12 cellular contexts compared by ENCODE assay signal in genomic region chr7:13240349-13240748, GRCh38.
DNase-seq lines count a peak whose midpoint lies in the region; ATAC-seq, FAIRE-seq and TF ChIP-seq lines count a peak whose summit lies in the region.
"Had no signal": no experiment of that assay in that cellular context is flagged by ENCODE, and none has a peak within 500 bp of the region (broad histone marks: within the 10 kb centered on the region; RNA-seq: fewer than 3 reads in every experiment).

No MANE protein-coding gene starts in this region.

- TF ChIP-seq EP300 in K562 (IDR thresholded peaks at IDR 0.05; ENCODE audit: low read length), result no peak

- no peaks in the 10 kb centered on the region for H3K9me3 Mint-ChIP-seq in activated T-helper 1 cell treated with anti-CD3 and anti-CD28 coated beads, Interleukin-12 subunit alpha, Interleukin-12 subunit beta, Interleukin-2, Interleukin-4 antibody, amounts not matched to agents 30 ng/mL and 10 ng/mL and 1 ng/mL, durations not matched to agents 14 hours and 24 hours and 36 hours

- no peaks in the 10 kb centered on the region for H3K4me1 Mint-ChIP-seq in activated T-helper 1 cell treated with anti-CD3 and anti-CD28 coated beads, Interleukin-12 subunit alpha, Interleukin-12 subunit beta, Interleukin-2, Interleukin-4 antibody, amounts not matched to agents 30 ng/mL and 10 ng/mL and 1 ng/mL, durations not matched to agents 14 hours and 24 hours and 36 hours (ENCODE audit: low read depth)

- no peaks in the 10 kb centered on the region for H3K27me3 ChIP-seq in HUES48 (ENCODE audit: control insufficient read depth, insufficient read depth, low read length)
- no peaks in the 10 kb centered on the region for H3K27me3 ChIP-seq in K562 (ENCODE audit: control insufficient read depth in 2 of 2, insufficient read depth in 2 of 2, low read length in 2 of 2)
- H3K27me3 ChIP-seq: BLaER1 had no signal

- BruUV-seq in K562 (replicated peaks; lab: Mats Ljungman, UMichigan), result no TSS peak

- H3K4me2 ChIP-seq in K562 (ENCODE audit: insufficient read depth, low read length), result no peak overlapping the region
- H3K4me2 ChIP-seq: BLaER1 had no signal

- 32% methylated on average over 2 of the region's 2 CpGs for WGBS in K562 (ENCODE audit: insufficient coverage, low coverage, missing lambda C conversion rate)

- H3K36me3 Mint-ChIP-seq in activated T-helper 1 cell treated with anti-CD3 and anti-CD28 coated beads, Interleukin-12 subunit alpha, Interleukin-12 subunit beta, Interleukin-2, Interleukin-4 antibody, amounts not matched to agents 30 ng/mL and 10 ng/mL and 1 ng/mL, durations not matched to agents 14 hours and 24 hours and 36 hours (ENCODE audit: low read depth), result no peaks in the 10 kb centered on the region

- TF ChIP-seq POLR2A in K562 (conservative IDR thresholded peaks at IDR 0.05), result no peak
- no peak for TF ChIP-seq POLR2A in erythroblast (IDR thresholded peaks at IDR 0.05; ENCODE audit: low read length)

- no peak overlapping the region for H3K27ac Mint-ChIP-seq in activated T-helper 1 cell treated with anti-CD3 and anti-CD28 coated beads, Interleukin-12 subunit alpha, Interleukin-12 subunit beta, Interleukin-2, Interleukin-4 antibody, amounts not matched to agents 30 ng/mL and 10 ng/mL and 1 ng/mL, durations not matched to agents 14 hours and 24 hours and 36 hours

- no peak for ATAC-seq in K562

- H3K36me3 ChIP-seq in HUES48 (ENCODE audit: control insufficient read depth, insufficient read depth, low read length) (no peaks in the 10 kb centered on the region), K562 (ENCODE audit: control insufficient read depth, insufficient read depth, low read length) (no peaks in the 10 kb centered on the region)
- H3K36me3 ChIP-seq: BLaER1, WERI-Rb-1 had no signal

- in situ Hi-C loops in K562 (cut with MboI), result no loop called here

- CTCF ChIA-PET in K562 (lab: Yijun Ruan, JAX; ENCODE audit: low intra/inter-chr PET ratio), result no interaction called here

- peak; percentile 33 for DNase-seq in AG20443 (ENCODE audit: low spot score)
- no peak for DNase-seq in K562 (ENCODE audit: extremely low read depth in 1 of 4, low spot score in 3 of 4)
- peak; percentile 79 for DNase-seq in islet precursor cell
- no peak for DNase-seq in erythroblast (lab: John Stamatoyannopoulos, UW)
- no peak for DNase-seq in stimulated activated CD4-positive, alpha-beta T cell treated with anti-CD3 and anti-CD28 coated beads, Interleukin-12 subunit alpha, Interleukin-12 subunit beta, amount 100 ng/mL, for 4 hours
- no peak for DNase-seq in activated T-helper 1 cell treated with anti-CD3 and anti-CD28 coated beads, Interleukin-12 subunit alpha, Interleukin-12 subunit beta, Interleukin-2, Interleukin-4 antibody, amounts not matched to agents 30 ng/mL and 10 ng/mL and 1 ng/mL, durations not matched to agents 14 hours and 24 hours and 36 hours (ENCODE audit: low spot score)
- no peak for DNase-seq in NCI-H1694 (lab: John Stamatoyannopoulos, UW)
- DNase-seq: central memory CD4-positive, alpha-beta T cell; WERI-Rb-1 had no signal

- no peak for TF ChIP-seq RAD21 in K562 (CRISPR knock-in tag; conservative IDR thresholded peaks at IDR 0.05 in 1 of 2, IDR thresholded peaks at IDR 0.05 in 1 of 2)

- H3K79me2 ChIP-seq in K562 (ENCODE audit: control insufficient read depth, insufficient read depth, low read length), result no peaks in the 10 kb centered on the region

- H3K27ac ChIP-seq in HUES48 (ENCODE audit: low read depth, low read length), result peak overlapping the region; percentile 23
- no peak overlapping the region for H3K27ac ChIP-seq in K562 (ENCODE audit: extremely low read depth, low read depth, low read length)
- H3K27ac ChIP-seq: BLaER1, WERI-Rb-1 had no signal

- H3K9ac ChIP-seq in HUES48 (ENCODE audit: low read depth, low read length) (no peak overlapping the region), K562 (ENCODE audit: insufficient read depth in 1 of 2, low read depth in 2 of 2, low read length in 2 of 2) (no peak overlapping the region)
- H3K9ac ChIP-seq: BLaER1 had no signal

- no peaks in the 10 kb centered on the region for H3K27me3 Mint-ChIP-seq in activated T-helper 1 cell treated with anti-CD3 and anti-CD28 coated beads, Interleukin-12 subunit alpha, Interleukin-12 subunit beta, Interleukin-2, Interleukin-4 antibody, amounts not matched to agents 30 ng/mL and 10 ng/mL and 1 ng/mL, durations not matched to agents 14 hours and 24 hours and 36 hours (ENCODE audit: insufficient read depth)

- H3K4me1 ChIP-seq in HUES48 (ENCODE audit: control insufficient read depth, insufficient read depth, low read length) (peaks cover 8% of the 10 kb centered on the region; the same call in 1 of the 2 replicates), K562 (replicated peaks in 1 of 2; ENCODE audit: control insufficient read depth in 2 of 2, insufficient read depth in 2 of 2, low read length in 2 of 2) (no peaks in the 10 kb centered on the region)
- H3K4me1 ChIP-seq: BLaER1 had no signal

- no peak overlapping the region for H3K4me3 Mint-ChIP-seq in activated T-helper 1 cell treated with anti-CD3 and anti-CD28 coated beads, Interleukin-12 subunit alpha, Interleukin-12 subunit beta, Interleukin-2, Interleukin-4 antibody, amounts not matched to agents 30 ng/mL and 10 ng/mL and 1 ng/mL, durations not matched to agents 14 hours and 24 hours and 36 hours

- TF ChIP-seq CTCF in K562 (IDR thresholded peaks at IDR 0.05 in 2 of 3, conservative IDR thresholded peaks at IDR 0.05 in 1 of 3; ENCODE audit: insufficient read depth in 2 of 3, low read depth in 1 of 3, low read length in 3 of 3), result no peak

- no peaks in the 10 kb centered on the region for H3K9me1 ChIP-seq in K562 (ENCODE audit: control insufficient read depth, insufficient read depth, low read length)

- H2AFZ ChIP-seq in K562 (ENCODE audit: low read depth, low read length), result no peak overlapping the region

- H3K9me3 ChIP-seq in HUES48 (ENCODE audit: control insufficient read depth, insufficient read depth, low read length) (no peaks in the 10 kb centered on the region), K562 (replicated peaks; ENCODE audit: control insufficient read depth, insufficient read depth, low read depth, low read length) (no peaks in the 10 kb centered on the region)
- H3K9me3 ChIP-seq: BLaER1 had no signal

- intact Hi-C loops in K562 (cut with micrococcal nuclease), result no loop called here
- intact Hi-C loops in activated T-helper 1 cell treated with anti-CD3 and anti-CD28 coated beads, Interleukin-12 subunit alpha, Interleukin-12 subunit beta, Interleukin-2, Interleukin-4 antibody, amounts not matched to agents 30 ng/mL and 10 ng/mL and 1 ng/mL, durations not matched to agents 14 hours and 24 hours and 36 hours (cut with micrococcal nuclease), result no loop called here

- POLR2A ChIA-PET in K562 (lab: Yijun Ruan, JAX), result interaction anchor here (0.6 kb wide), 1 partner anchor 751 kb away, joined by 3 read pairs; no protein-coding TSS in a partner anchor

- H4K20me1 ChIP-seq in K562 (replicated peaks; ENCODE audit: control insufficient read depth, insufficient read depth, low read length), result no peaks in the 10 kb centered on the region
- H4K20me1 ChIP-seq: BLaER1 had no signal

- no peak for FAIRE-seq in K562 (lab: Jason Lieb, UNC)
- FAIRE-seq: frontal cortex had no signal

- H3K4me3 ChIP-seq in HUES48 (ENCODE audit: low read depth, low read length), result no peak overlapping the region
- no peak overlapping the region for H3K4me3 ChIP-seq in K562
- H3K4me3 ChIP-seq: BLaER1 had no signal

TF ChIP-seq in K562, 482 proteins besides CTCF, POLR2A, EP300 and RAD21:
- TF ChIP-seq RCOR1 (IDR thresholded peaks at IDR 0.05; ENCODE audit: borderline replicate concordance in 1 of 2, low read depth in 2 of 2, low read length in 2 of 2), result no peak
- no peak for TF ChIP-seq SIN3B (IDR thresholded peaks at IDR 0.05; ENCODE audit: low read depth)
- TF ChIP-seq FOSL1 (tag; conservative IDR thresholded peaks at IDR 0.05), result 0 out of 2 replicates have a peak, but pooled peaks have one; percentile 33

Comparison
In these comparisons a context has a peak if more than half of its experiments do, and no peak if none do; other contexts are left out.
1. DNase-seq: peak in AG20443 (single experiment) and islet precursor cell (single experiment); none in K562 (0 of 4), erythroblast (0 of 2), stimulated activated CD4-positive, alpha-beta T cell treated with anti-CD3 and anti-CD28 coated beads, Interleukin-12 subunit alpha, Interleukin-12 subunit beta, amount 100 ng/mL, for 4 hours (single experiment), activated T-helper 1 cell treated with anti-CD3 and anti-CD28 coated beads, Interleukin-12 subunit alpha, Interleukin-12 subunit beta, Interleukin-2, Interleukin-4 antibody, amounts not matched to agents 30 ng/mL and 10 ng/mL and 1 ng/mL, durations not matched to agents 14 hours and 24 hours and 36 hours (single experiment) and NCI-H1694 (single experiment).